8 cellular contexts compared by ENCODE assay signal in genomic region chr3:15377961-15378791, GRCh38.
A peak's percentile ranks its signal among the peaks of the same experiment; 100 is the strongest.
DNase-seq lines count a peak whose midpoint lies in the region; ATAC-seq and TF ChIP-seq lines count a peak whose summit lies in the region.

No MANE protein-coding gene starts in this region.

- H3K27me3 Mint-ChIP-seq in T-helper 2 cell treated with Interferon-gamma antibody and Interleukin-4, amounts not matched to agents 5 μg/mL and 100 μg/mL, for 36 hours (ENCODE audit: low read depth) = no peaks in the 10 kb centered on the region

- peak; percentile 73 to 80 for DNase-seq in NCI-H1930 (lab: John Stamatoyannopoulos, UW)
- peak; percentile 90 for DNase-seq in T-helper 2 cell treated with Interferon-gamma antibody and Interleukin-4, amounts not matched to agents 5 μg/mL and 100 μg/mL, for 36 hours (ENCODE audit: low spot score)
- DNase-seq in anterior cingulate cortex (lab: John Stamatoyannopoulos, UW) = peak; percentile 4 to 97 (median 87)
- DNase-seq in hepatic stellate cell (ENCODE audit: low spot score) = peak; percentile 49
- peak; percentile 89 for DNase-seq in retina
- no peak for DNase-seq in cortex of kidney (lab: John Stamatoyannopoulos, UW)

- H3K4me1 Mint-ChIP-seq in T-helper 2 cell treated with Interferon-gamma antibody and Interleukin-4, amounts not matched to agents 5 μg/mL and 100 μg/mL, for 36 hours (ENCODE audit: low read depth) = peaks cover 10% of the 10 kb centered on the region

- peak overlapping the region; percentile 86 for H3K27ac Mint-ChIP-seq in T-helper 2 cell treated with Interferon-gamma antibody and Interleukin-4, amounts not matched to agents 5 μg/mL and 100 μg/mL, for 36 hours

- H3K36me3 Mint-ChIP-seq in T-helper 2 cell treated with Interferon-gamma antibody and Interleukin-4, amounts not matched to agents 5 μg/mL and 100 μg/mL, for 36 hours (ENCODE audit: low read depth) = no peaks in the 10 kb centered on the region

- no peak overlapping the region for H3K4me3 Mint-ChIP-seq in T-helper 2 cell treated with Interferon-gamma antibody and Interleukin-4, amounts not matched to agents 5 μg/mL and 100 μg/mL, for 36 hours

- ATAC-seq in GM18505 (IDR thresholded peaks at IDR 0.05; ENCODE audit: unreplicated experiment) = peak; percentile 88
- ATAC-seq in HG02973 (IDR thresholded peaks at IDR 0.05; ENCODE audit: unreplicated experiment) = peak; percentile 92

- no peak for TF ChIP-seq POLR2A in GM18505 (IDR thresholded peaks at IDR 0.05; ENCODE audit: borderline replicate concordance, extremely low read depth, insufficient read depth, insufficient read length)

- no peaks in the 10 kb centered on the region for H3K9me3 Mint-ChIP-seq in T-helper 2 cell treated with Interferon-gamma antibody and Interleukin-4, amounts not matched to agents 5 μg/mL and 100 μg/mL, for 36 hours
